In genomic region chr21:39350094-39351006, GRCh38 we compare ENCODE assay signal across 9 cellular contexts. TPM values are rescaled to one million over a fixed set of nuclear protein-coding genes. Genes with fewer than 3 reads are reported as not detected.
DNase-seq lines count a peak whose midpoint lies in the region; ATAC-seq, FAIRE-seq and TF ChIP-seq lines count a peak whose summit lies in the region.
"Had no signal": no experiment of that assay in that cellular context is flagged by ENCODE, and none has a peak within 500 bp of the region (broad histone marks: within the 10 kb centered on the region; RNA-seq: fewer than 3 reads in every experiment).

No MANE protein-coding gene starts in this region.

- RAD21 ChIA-PET in GM12878 (lab: Charles Lee; ENCODE audit: unreplicated experiment), result no interaction called here

- H3K9ac ChIP-seq in GM12878 (ENCODE audit: control insufficient read depth, insufficient read depth, low read length), result peak overlapping the region; percentile 90

- H3K9me3 ChIP-seq in heart left ventricle, result peaks cover 0 to 5% (median 0%) of the 10 kb centered on the region in 12 donors
- H3K9me3 ChIP-seq in GM12878 (replicated peaks; ENCODE audit: control insufficient read depth, insufficient read depth, low read length), result no peaks in the 10 kb centered on the region
- H3K9me3 ChIP-seq in lower lobe of right lung, result no peaks in the 10 kb centered on the region
- H3K9me3 ChIP-seq in upper lobe of left lung, result no peaks in the 10 kb centered on the region

- peaks cover 0 to 18% (median 10%) of the 10 kb centered on the region in 9 donors for H3K36me3 ChIP-seq in heart left ventricle
- H3K36me3 ChIP-seq in GM12878 (ENCODE audit: control insufficient read depth in 2 of 2, insufficient read depth in 2 of 2, low read length in 1 of 2), result peaks cover 0 to 3% of the 10 kb centered on the region in 2 experiments; a peak in 3 of 4 replicates
- H3K36me3 ChIP-seq in lower lobe of right lung, result no peaks in the 10 kb centered on the region
- H3K36me3 ChIP-seq in upper lobe of left lung, result peaks cover 0 to 1% (median 0%) of the 10 kb centered on the region in 4 donors

- TF ChIP-seq POLR2A in heart left ventricle (IDR thresholded peaks at IDR 0.05) (no peak), GM12878 (IDR thresholded peaks at IDR 0.05; ENCODE audit: low read depth, low read length) (no peak), upper lobe of left lung (IDR thresholded peaks at IDR 0.05) (no peak)

- H3K27ac ChIP-seq in heart left ventricle (peak overlapping the region in 11 of 12 donors; percentile 89 to 97 (median 93)), GM12878 (ENCODE audit: control insufficient read depth, insufficient read depth) (peak overlapping the region; percentile 77), lower lobe of right lung (peak overlapping the region; percentile 94), upper lobe of left lung (peak overlapping the region; percentile 86 to 99 (median 94))

- TF ChIP-seq EP300 in GM12878 (IDR thresholded peaks at IDR 0.05; ENCODE audit: borderline replicate concordance in 1 of 2, control insufficient read depth in 1 of 2, low read depth in 2 of 2, low read length in 2 of 2) (no peak), upper lobe of left lung (IDR thresholded peaks at IDR 0.05) (no peak)

- TF ChIP-seq CTCF in heart left ventricle (IDR thresholded peaks at IDR 0.05) (no peak), GM12878 (IDR thresholded peaks at IDR 0.05 in 2 of 3, conservative IDR thresholded peaks at IDR 0.05 in 1 of 3; ENCODE audit: control insufficient read depth in 2 of 3, extremely low read depth in 1 of 3, insufficient read depth in 1 of 3, low read depth in 3 of 3, low read length in 3 of 3) (no peak), lower lobe of right lung (IDR thresholded peaks at IDR 0.05) (no peak), upper lobe of left lung (IDR thresholded peaks at IDR 0.05) (no peak)

- DNase-seq in heart left ventricle (no peak), cardiac septum (ENCODE audit: low spot score) (no peak), GM12878 (ENCODE audit: low read depth, low spot score) (no peak), lower lobe of right lung (no peak), upper lobe of left lung (peak in 1 of 2 donors; percentile 46), head of caudate nucleus (no peak), HT-29 (ENCODE audit: low spot score) (no peak)
- DNase-seq: NCI-H146 had no signal

- in situ Hi-C loops in GM12878 (cut with MboI), result no loop called here

- H3K4me1 ChIP-seq in heart left ventricle (peaks cover 0 to 36% (median 24%) of the 10 kb centered on the region in 12 donors), GM12878 (ENCODE audit: control insufficient read depth, insufficient read depth, low read length) (0 out of 2 replicates have a peak, but pooled peaks cover 3% of the 10 kb centered on the region), lower lobe of right lung (peaks cover 22% of the 10 kb centered on the region), upper lobe of left lung (peaks cover 18 to 30% (median 26%) of the 10 kb centered on the region in 4 donors)

- WGBS in heart left ventricle, 4 donors, result 70 to 81% (median 75%) methylated on average over 19 of the region's 19 CpGs
- WGBS in GM12878 (ENCODE audit: insufficient coverage, insufficient replicate concordance, low lambda C conversion rate, missing lambda C conversion rate), result 45% methylated on average over 19 of the region's 19 CpGs
- 70 to 80% methylated on average over 19 of the region's 19 CpGs for WGBS in upper lobe of left lung, 2 donors

- peaks cover 31% of the 10 kb centered on the region for H3K79me2 ChIP-seq in GM12878 (ENCODE audit: control insufficient read depth, insufficient read depth, low read length)

- POLR2A ChIA-PET in GM12878 (lab: Charles Lee), result interaction anchor here (1.0 to 3.2 kb wide), 4 partner anchors 13 to 167 kb away, joined by 3 to 12 read pairs (median 4); partner anchors contain the start of gene PSMG1

- ATAC-seq in heart left ventricle (no peak), GM12878 (no peak), lower lobe of right lung (no peak), upper lobe of left lung (ENCODE audit: low FRiP score in 2 of 2) (no peak), HG03039 (IDR thresholded peaks at IDR 0.05; ENCODE audit: unreplicated experiment) (no peak)

- CTCF ChIA-PET in GM12878 (lab: Yijun Ruan, JAX), result no interaction called here

- H3K27me3 ChIP-seq in heart left ventricle (no peaks in the 10 kb centered on the region), GM12878 (replicated peaks in 1 of 2; ENCODE audit: control insufficient read depth in 2 of 2, insufficient read depth in 2 of 2, low read length in 1 of 2) (no peaks in the 10 kb centered on the region), lower lobe of right lung (ENCODE audit: low read depth) (no peaks in the 10 kb centered on the region), upper lobe of left lung (no peaks in the 10 kb centered on the region)

- no peaks in the 10 kb centered on the region for H4K20me1 ChIP-seq in GM12878 (ENCODE audit: control insufficient read depth, insufficient read depth)

- peak overlapping the region; percentile 77 for H3K4me2 ChIP-seq in GM12878 (ENCODE audit: control insufficient read depth, insufficient read depth)

- intact Hi-C loops in heart left ventricle (cut with DNase I) (loop anchor here in 2 of 10 donors (5.0 kb wide), 2 partner anchors 37 to 42 kb away; no protein-coding TSS in a partner anchor), cardiac septum (cut with DNase I) (no loop called here), GM12878 (cut with micrococcal nuclease; ENCODE audit: unreplicated experiment) (no loop called here), lower lobe of right lung (cut with DNase I) (no loop called here), head of caudate nucleus (cut with DNase I) (no loop called here)

- BruUV-seq in GM12878 (replicated peaks; lab: Mats Ljungman, UMichigan), result no TSS peak

- SMC1A ChIA-PET in GM12878 (lab: Charles Lee; ENCODE audit: uncharacterized antibody, unreplicated experiment), result interaction anchor here (0.7 kb wide), 1 partner anchor 26 kb away, joined by 3 read pairs; no protein-coding TSS in a partner anchor

- no peak overlapping the region; the same call in 1 of the 2 replicates for H2AFZ ChIP-seq in GM12878 (ENCODE audit: control insufficient read depth, low read depth, low read length)

- peak overlapping the region in 10 of 12 donors; percentile 68 to 93 (median 82) for H3K4me3 ChIP-seq in heart left ventricle
- H3K4me3 ChIP-seq in GM12878, result peak overlapping the region; percentile 88
- H3K4me3 ChIP-seq in lower lobe of right lung, result peak overlapping the region; percentile 88
- H3K4me3 ChIP-seq in upper lobe of left lung, result peak overlapping the region in 3 of 4 donors; percentile 80 to 90 (median 87)

- no peak for FAIRE-seq in GM12878 (lab: Jason Lieb, UNC)

- no peak for TF ChIP-seq RAD21 in GM12878 (IDR thresholded peaks at IDR 0.05; ENCODE audit: insufficient read depth, low read depth, low read length)

TF ChIP-seq in GM12878, 131 proteins besides CTCF, POLR2A, EP300 and RAD21 (continues in another document):
- no peak for TF ChIP-seq MXI1 (IDR thresholded peaks at IDR 0.05; ENCODE audit: low read depth, low read length)

RNA-seq across cellular contexts. Expression of gene HMGN1, which starts 1.5 kb away (rescaled TPM):
- total RNA-seq in heart left ventricle (100 to 1,000 TPM in 1 of 9 donors, 10 to 100 TPM in 8; 35.9 to 108 (median 55.5) TPM), cardiac septum (88.7 TPM), GM12878 (2014; rRNA removed) (291 and 361 TPM in 2 replicates), GM12878 (2014; rRNA removed; fragmentation: Illumina TruSeq; extraction: Trizol) (387 and 399 TPM in 2 replicates), GM12878 (2021) (402 and 405 TPM in 2 replicates), lower lobe of right lung (139 TPM), upper lobe of left lung (100 to 1,000 TPM in 3 of 6 donors, 10 to 100 TPM in 3; 80.7 to 164 (median 115) TPM)
- polyA plus RNA-seq in heart left ventricle (10 to 100 TPM; 37.0 to 39.0 TPM), GM12878 (2011; rRNA removed) (405 and 664 TPM in 2 replicates), GM12878 (2014; fragmentation: Illumina TruSeq; extraction: Trizol) (394 and 537 TPM in 2 replicates), GM12878 (2014; fragmentation: Nextera tagmentation; extraction: Ambion mirVana) (100 to 1,000 TPM; 120 to 352 TPM), GM12878 (2014; rRNA removed) (338 and 391 TPM in 2 replicates), GM12878 (2016; fragmentation: Nextera tagmentation; extraction: Ambion mirVana) (100 to 1,000 TPM; 734 to 798 TPM)
- 120 and 129 TPM in 2 replicates for total RNA-seq in GM12878 (2013; cell fraction: nucleolus; rRNA removed)
- polyA plus RNA-seq in GM12878 (2011; ENCODE audit: low read depth), result 186 TPM
- 134 and 136 TPM in 2 replicates for polyA plus RNA-seq in GM12878 (2011; cell fraction: cytosol; rRNA removed)
- 237 and 268 TPM in 2 replicates for polyA plus RNA-seq in GM12878 (2011; cell fraction: nucleus; rRNA removed)
- polyA plus RNA-seq in GM12878 (2012), result 278 and 290 TPM in 2 replicates
- polyA minus RNA-seq in GM12878 (2011; rRNA and poly(A)+ RNA removed), result 71.1 and 104 TPM in 2 replicates
- 59.6 and 68.7 TPM in 2 replicates for polyA minus RNA-seq in GM12878 (2011; cell fraction: cytosol; rRNA and poly(A)+ RNA removed)
- 45.6 and 55.5 TPM in 2 replicates for polyA minus RNA-seq in GM12878 (2011; cell fraction: nucleus; rRNA and poly(A)+ RNA removed)
- 132 and 165 TPM in 2 replicates for total RNA-seq in HT-29 (2014; rRNA removed; shearing (Covaris generic))

RNA-seq across cellular contexts. Expression of gene BRWD1, which starts 36.9 kb away (rescaled TPM):
- total RNA-seq in heart left ventricle, result 10 to 100 TPM; 29.0 to 44.5 (median 33.1) TPM
- polyA plus RNA-seq in heart left ventricle, result 10 to 100 TPM in 1 of 2 donors, 1 to 10 TPM in 1; 9.7 to 13.4 TPM
- 38.9 TPM for total RNA-seq in cardiac septum
- total RNA-seq in GM12878 (2013; cell fraction: nucleolus; rRNA removed), result 389 and 405 TPM in 2 replicates
- 12.7 and 14.4 TPM in 2 replicates for total RNA-seq in GM12878 (2014; rRNA removed)
- 16.9 and 19.5 TPM in 2 replicates for total RNA-seq in GM12878 (2014; rRNA removed; fragmentation: Illumina TruSeq; extraction: Trizol)
- total RNA-seq in GM12878 (2021), result 14.5 and 14.7 TPM in 2 replicates
- polyA plus RNA-seq in GM12878 (2011; ENCODE audit: low read depth), result 4.2 TPM
- polyA plus RNA-seq in GM12878 (2011; rRNA removed), result 19.0 and 28.3 TPM in 2 replicates
- polyA plus RNA-seq in GM12878 (2011; cell fraction: cytosol; rRNA removed), result 4.8 and 6.0 TPM in 2 replicates
- polyA plus RNA-seq in GM12878 (2011; cell fraction: nucleus; rRNA removed), result 23.5 and 25.1 TPM in 2 replicates
- polyA plus RNA-seq in GM12878 (2012), result 7.2 and 10.2 TPM in 2 replicates
- polyA plus RNA-seq in GM12878 (2014; fragmentation: Illumina TruSeq; extraction: Trizol), result 7.9 and 10.9 TPM in 2 replicates
- 1 to 10 TPM; 3.1 to 3.4 TPM for polyA plus RNA-seq in GM12878 (2014; fragmentation: Nextera tagmentation; extraction: Ambion mirVana)
- 6.6 and 7.1 TPM in 2 replicates for polyA plus RNA-seq in GM12878 (2014; rRNA removed)
- polyA plus RNA-seq in GM12878 (2016; fragmentation: Nextera tagmentation; extraction: Ambion mirVana), result 10 to 100 TPM; 14.4 to 15.2 TPM
- polyA minus RNA-seq in GM12878 (2011; rRNA and poly(A)+ RNA removed), result 38.7 and 59.6 TPM in 2 replicates
- 11.0 and 13.0 TPM in 2 replicates for polyA minus RNA-seq in GM12878 (2011; cell fraction: cytosol; rRNA and poly(A)+ RNA removed)
- 58.3 and 77.8 TPM in 2 replicates for polyA minus RNA-seq in GM12878 (2011; cell fraction: nucleus; rRNA and poly(A)+ RNA removed)
- total RNA-seq in lower lobe of right lung, result 39.0 TPM
- 100 to 1,000 TPM in 1 of 6 donors, 10 to 100 TPM in 5; 23.4 to 144 (median 42.0) TPM for total RNA-seq in upper lobe of left lung
- 11.7 and 12.5 TPM in 2 replicates for total RNA-seq in HT-29 (2014; rRNA removed; shearing (Covaris generic))
